ENCODE assay signal across 33 cellular contexts in the genomic region with DNA sequence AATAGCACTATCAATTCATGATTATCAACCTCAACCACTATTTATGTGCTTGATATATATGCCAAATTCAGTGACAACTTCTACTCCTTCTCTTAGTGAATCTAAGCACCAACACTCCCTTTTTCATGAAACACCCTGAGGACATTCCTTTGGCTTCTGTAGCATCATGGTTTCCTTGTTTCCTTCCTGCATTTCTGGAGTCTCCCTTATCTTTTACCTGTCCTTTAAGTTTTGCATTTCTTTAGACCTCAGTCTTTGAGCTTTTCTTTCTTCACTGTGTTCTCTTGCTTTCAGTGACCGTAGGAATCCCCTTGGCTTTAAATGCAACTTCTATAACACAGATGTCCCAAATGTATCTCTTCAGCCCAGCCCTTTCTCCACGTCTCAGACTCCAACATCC.
"Had no signal": no experiment of that assay in that cellular context is flagged by ENCODE, and none has a peak within 500 bp of the region (broad histone marks: within the 10 kb centered on the region; RNA-seq: fewer than 3 reads in every experiment).

No MANE protein-coding gene starts in this region.

- ATAC-seq: activated CD4-positive, alpha-beta T cell treated with anti-CD3 and anti-CD28 coated beads for 36 hours; activated CD8-positive, alpha-beta memory T cell treated with anti-CD3 and anti-CD28 coated beads, Interleukin-2, amount 10 ng/mL, durations not matched to agents 7 days and 5 days; activated CD8-positive, alpha-beta T cell treated with anti-CD3 and anti-CD28 coated beads, Interleukin-2, amount 10 ng/mL, durations not matched to agents 7 days and 5 days; activated naive CD8-positive, alpha-beta T cell treated with anti-CD3 and anti-CD28 coated beads, Interleukin-2, amount 50 U/mL, for 24 hours; body of pancreas; gastroesophageal sphincter; heart right ventricle; T-helper 17 cell had no signal

- FAIRE-seq: colon, endometrium, endothelial cell of umbilical vein had no signal

- DNase-seq: activated CD4-positive, alpha-beta memory T cell treated with anti-CD3 and anti-CD28 coated beads for 36 hours; activated CD4-positive, alpha-beta T cell treated with anti-CD3 and anti-CD28 coated beads for 36 hours; activated CD4-positive, alpha-beta T cell treated with anti-CD3 and anti-CD28 coated beads, Interleukin-2, amount 10 ng/mL, durations not matched to agents 24 days and 14 days; activated CD4-positive, CD25-positive, alpha-beta regulatory T cell; activated CD4-positive, CD25-positive, alpha-beta regulatory T cell treated with anti-CD3 and anti-CD28 coated beads, Interleukin-2, amount 50 U/mL, for 72 hours; activated CD8-positive, alpha-beta memory T cell treated with anti-CD3 and anti-CD28 coated beads, Interleukin-2, amount 10 ng/mL, durations not matched to agents 7 days and 5 days; activated CD8-positive, alpha-beta memory T cell treated with anti-CD3 and anti-CD28 coated beads, Interleukin-2, amount 50 U/mL, for 4 hours; activated CD8-positive, alpha-beta T cell treated with anti-CD3 and anti-CD28 coated beads, Interleukin-2, amount 10 ng/mL, durations not matched to agents 7 days and 5 days; activated effector memory CD4-positive, alpha-beta T cell treated with anti-CD3 and anti-CD28 coated beads, Interleukin-2, amount 50 U/mL, for 16 hours; activated naive CD4-positive, alpha-beta T cell treated with anti-CD3 and anti-CD28 coated beads for 36 hours; activated naive CD8-positive, alpha-beta T cell treated with anti-CD3 and anti-CD28 coated beads for 36 hours; activated naive CD8-positive, alpha-beta T cell treated with anti-CD3 and anti-CD28 coated beads, Interleukin-2, amount 50 U/mL, for 24 hours; activated T-cell treated with anti-CD3 and anti-CD28 coated beads, Interleukin-2, amount 50 U/mL, for 1 hour; activated T-cell treated with anti-CD3 and anti-CD28 coated beads, Interleukin-2, amount 50 U/mL, for 48 hours; adrenal gland; amygdala; aorta; body of pancreas; caudate nucleus; cortex of kidney; dermis blood vessel endothelial cell; effector CD8-positive, alpha-beta T cell; esophagus squamous epithelium; foreskin melanocyte; heart right ventricle; T-helper 17 cell; T1000; WERI-Rb-1 had no signal

- H3K4me1 ChIP-seq: adrenal gland, body of pancreas, esophagus squamous epithelium, gastroesophageal sphincter had no signal

- H3K9me3 ChIP-seq: adrenal gland, body of pancreas, esophagus squamous epithelium, gastroesophageal sphincter, heart right ventricle had no signal

- H3K4me3 ChIP-seq: adrenal gland, body of pancreas, esophagus squamous epithelium, gastroesophageal sphincter, heart right ventricle had no signal

- H3K27ac ChIP-seq: adrenal gland, body of pancreas, epithelial cell of prostate, esophagus squamous epithelium, gastroesophageal sphincter, heart right ventricle, WERI-Rb-1 had no signal

- H3K36me3 ChIP-seq: adrenal gland, esophagus squamous epithelium, gastroesophageal sphincter, heart right ventricle, WERI-Rb-1 had no signal

- H3K27me3 ChIP-seq: adrenal gland, body of pancreas, esophagus squamous epithelium, gastroesophageal sphincter, heart right ventricle had no signal
